In genomic region chr13:46679369-46680180, GRCh38 we compare ENCODE assay signal across 9 cellular contexts.
A peak's percentile ranks its signal among the peaks of the same experiment; 100 is the strongest.
DNase-seq lines count a peak whose midpoint lies in the region; ATAC-seq and TF ChIP-seq lines count a peak whose summit lies in the region.
"Had no signal": no experiment of that assay in that cellular context is flagged by ENCODE, and none has a peak within 500 bp of the region (broad histone marks: within the 10 kb centered on the region; RNA-seq: fewer than 3 reads in every experiment).

No MANE protein-coding gene starts in this region.

- ATAC-seq in CD4-positive, alpha-beta T cell (ENCODE audit: poor library complexity): peak; percentile 88
- ATAC-seq in HG03159 (IDR thresholded peaks at IDR 0.05; ENCODE audit: unreplicated experiment): peak; percentile 87

- peaks cover 9% of the 10 kb centered on the region for H3K36me3 ChIP-seq in thymus (ENCODE audit: control insufficient read depth, insufficient read depth)

- no peak for TF ChIP-seq CTCF in CD4-positive, alpha-beta T cell (IDR thresholded peaks at IDR 0.05)
- TF ChIP-seq CTCF in endothelial cell (IDR thresholded peaks at IDR 0.05; ENCODE audit: unreplicated experiment): no peak

- H3K4me1 Mint-ChIP-seq in CD4-positive, alpha-beta T cell (ENCODE audit: low read depth): peaks cover 4% of the 10 kb centered on the region
- H3K4me1 Mint-ChIP-seq in endothelial cell (ENCODE audit: unreplicated experiment): peaks cover 25% of the 10 kb centered on the region

- POLR2A ChIA-PET in CD4-positive, alpha-beta T cell (lab: Charles Lee): interaction anchor here (0.6 to 0.7 kb wide), 2 partner anchors 23 to 127 kb away, joined by 3 read pairs; no protein-coding TSS in a partner anchor

- peak overlapping the region; percentile 14 for H3K27ac ChIP-seq in CD4-positive, alpha-beta T cell (ENCODE audit: low read depth, low read length)
- H3K27ac ChIP-seq in thymus (ENCODE audit: low read depth): peak overlapping the region; percentile 83

- WGBS in thymus: 11% methylated on average over 12 of the region's 12 CpGs

- peaks cover 18% of the 10 kb centered on the region for H3K4me1 ChIP-seq in thymus (ENCODE audit: control insufficient read depth, insufficient read depth, low read length)

- peak in 8 of 10 experiments; percentile 6 to 35 (median 18) for DNase-seq in CD4-positive, alpha-beta T cell
- peak; percentile 45 for DNase-seq in GM19238 (ENCODE audit: insufficient read length, low spot score)
- peak; percentile 37 for DNase-seq in activated naive CD4-positive, alpha-beta T cell treated with anti-CD3 and anti-CD28 coated beads, Interleukin-2, amount 50 U/mL, for 16 hours
- peak; percentile 72 for DNase-seq in kidney tubule cell (ENCODE audit: low spot score)
- no peak for DNase-seq in NCI-H2196 treated with DMSO at 0.1 percent for 48 hours (lab: John Stamatoyannopoulos, UW; ENCODE audit: unreplicated experiment)
- no peak for DNase-seq in endothelial cell (ENCODE audit: low spot score)

- intact Hi-C loops in CD4-positive, alpha-beta T cell (cut with DNase I, micrococcal nuclease): loop anchor here in 1 of 2 experiments (1.0 kb wide), 1 partner anchor 125 kb away; no protein-coding TSS in a partner anchor

- peak overlapping the region; percentile 22 for H3K4me3 ChIP-seq in thymus (ENCODE audit: low read length)

- no peaks in the 10 kb centered on the region for H3K27me3 ChIP-seq in CD4-positive, alpha-beta T cell (ENCODE audit: control insufficient read depth, insufficient read depth, low read length)
- no peaks in the 10 kb centered on the region for H3K27me3 ChIP-seq in thymus (ENCODE audit: control insufficient read depth, insufficient read depth)

- CTCF ChIA-PET in CD4-positive, alpha-beta T cell (lab: Charles Lee): interaction anchor here (1.2 to 2.1 kb wide), 2 partner anchors 18 to 128 kb away, joined by 3 to 9 read pairs; no protein-coding TSS in a partner anchor

- H3K4me3 Mint-ChIP-seq in CD4-positive, alpha-beta T cell: no peak overlapping the region
- no peak overlapping the region for H3K4me3 Mint-ChIP-seq in endothelial cell (ENCODE audit: unreplicated experiment)
- H3K4me3 Mint-ChIP-seq: neural crest cell had no signal

- no peak overlapping the region for H3K27ac Mint-ChIP-seq in CD4-positive, alpha-beta T cell
- H3K27ac Mint-ChIP-seq in endothelial cell (ENCODE audit: unreplicated experiment): no peak overlapping the region

- no peaks in the 10 kb centered on the region for H3K9me3 Mint-ChIP-seq in CD4-positive, alpha-beta T cell
- no peaks in the 10 kb centered on the region for H3K9me3 Mint-ChIP-seq in endothelial cell (ENCODE audit: unreplicated experiment)
- H3K9me3 Mint-ChIP-seq: neural crest cell had no signal

- peaks cover 6% of the 10 kb centered on the region for H3K36me3 Mint-ChIP-seq in CD4-positive, alpha-beta T cell (ENCODE audit: low read depth)
- H3K36me3 Mint-ChIP-seq in endothelial cell (ENCODE audit: low read depth, unreplicated experiment): peaks cover 5% of the 10 kb centered on the region

- no peaks in the 10 kb centered on the region for H3K9me3 ChIP-seq in CD4-positive, alpha-beta T cell (ENCODE audit: control insufficient read depth, low read length)
- no peaks in the 10 kb centered on the region for H3K9me3 ChIP-seq in thymus (ENCODE audit: control insufficient read depth)

- no peaks in the 10 kb centered on the region for H3K27me3 Mint-ChIP-seq in CD4-positive, alpha-beta T cell
- H3K27me3 Mint-ChIP-seq in endothelial cell (ENCODE audit: unreplicated experiment): no peaks in the 10 kb centered on the region

Comparison
In these comparisons a context has a peak if more than half of its experiments do, and no peak if none do; other contexts are left out.
1. DNase-seq: peak in CD4-positive, alpha-beta T cell (8 of 10), GM19238 (single experiment), activated naive CD4-positive, alpha-beta T cell treated with anti-CD3 and anti-CD28 coated beads, Interleukin-2, amount 50 U/mL, for 16 hours (single experiment) and kidney tubule cell (single experiment); none in NCI-H2196 treated with DMSO at 0.1 percent for 48 hours (single experiment) and endothelial cell (single experiment).